Comparison of ENCODE assay signal across 1 cellular context in genomic region chr6:42141603-42142117, GRCh38.
TF ChIP-seq lines count a peak whose summit lies in the region.

No MANE protein-coding gene starts in this region.

TF ChIP-seq in HepG2, 621 proteins besides CTCF, POLR2A, EP300 and RAD21 (continued from another document and continues in another):
- TF ChIP-seq, protein P1, sequence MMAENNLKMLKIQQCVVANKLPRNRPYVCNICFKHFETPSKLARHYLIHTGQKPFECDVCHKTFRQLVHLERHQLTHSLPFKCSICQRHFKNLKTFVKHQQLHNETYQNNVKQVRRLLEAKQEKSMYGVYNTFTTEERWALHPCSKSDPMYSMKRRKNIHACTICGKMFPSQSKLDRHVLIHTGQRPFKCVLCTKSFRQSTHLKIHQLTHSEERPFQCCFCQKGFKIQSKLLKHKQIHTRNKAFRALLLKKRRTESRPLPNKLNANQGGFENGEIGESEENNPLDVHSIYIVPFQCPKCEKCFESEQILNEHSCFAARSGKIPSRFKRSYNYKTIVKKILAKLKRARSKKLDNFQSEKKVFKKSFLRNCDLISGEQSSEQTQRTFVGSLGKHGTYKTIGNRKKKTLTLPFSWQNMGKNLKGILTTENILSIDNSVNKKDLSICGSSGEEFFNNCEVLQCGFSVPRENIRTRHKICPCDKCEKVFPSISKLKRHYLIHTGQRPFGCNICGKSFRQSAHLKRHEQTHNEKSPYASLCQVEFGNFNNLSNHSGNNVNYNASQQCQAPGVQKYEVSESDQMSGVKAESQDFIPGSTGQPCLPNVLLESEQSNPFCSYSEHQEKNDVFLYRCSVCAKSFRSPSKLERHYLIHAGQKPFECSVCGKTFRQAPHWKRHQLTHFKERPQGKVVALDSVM (CRISPR knock-in tag; IDR thresholded peaks at IDR 0.05) = no peak
- TF ChIP-seq PAWR (CRISPR knock-in tag; IDR thresholded peaks at IDR 0.05; ENCODE audit: borderline replicate concordance) = no peak
- TF ChIP-seq, protein P2, sequence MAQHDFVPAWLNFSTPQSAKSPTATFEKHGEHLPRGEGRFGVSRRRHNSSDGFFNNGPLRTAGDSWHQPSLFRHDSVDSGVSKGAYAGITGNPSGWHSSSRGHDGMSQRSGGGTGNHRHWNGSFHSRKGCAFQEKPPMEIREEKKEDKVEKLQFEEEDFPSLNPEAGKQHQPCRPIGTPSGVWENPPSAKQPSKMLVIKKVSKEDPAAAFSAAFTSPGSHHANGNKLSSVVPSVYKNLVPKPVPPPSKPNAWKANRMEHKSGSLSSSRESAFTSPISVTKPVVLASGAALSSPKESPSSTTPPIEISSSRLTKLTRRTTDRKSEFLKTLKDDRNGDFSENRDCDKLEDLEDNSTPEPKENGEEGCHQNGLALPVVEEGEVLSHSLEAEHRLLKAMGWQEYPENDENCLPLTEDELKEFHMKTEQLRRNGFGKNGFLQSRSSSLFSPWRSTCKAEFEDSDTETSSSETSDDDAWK (CRISPR knock-in tag; IDR thresholded peaks at IDR 0.05) = no peak
- no peak for TF ChIP-seq SP5 (CRISPR knock-in tag; IDR thresholded peaks at IDR 0.05; ENCODE audit: borderline replicate concordance, low read depth)
- no peak for TF ChIP-seq ZNF75D (CRISPR knock-in tag; IDR thresholded peaks at IDR 0.05; ENCODE audit: borderline replicate concordance)
- TF ChIP-seq ZNF678 (CRISPR knock-in tag; IDR thresholded peaks at IDR 0.05) = no peak
- TF ChIP-seq XBP1 (CRISPR knock-in tag; IDR thresholded peaks at IDR 0.05) = no peak
- TF ChIP-seq SCMH1 (CRISPR knock-in tag; IDR thresholded peaks at IDR 0.05; ENCODE audit: borderline replicate concordance) = no peak
- TF ChIP-seq GABPA (IDR thresholded peaks at IDR 0.05; ENCODE audit: low read depth, low read length) = no peak
- TF ChIP-seq GABPA (CRISPR knock-in tag; IDR thresholded peaks at IDR 0.05; ENCODE audit: low read depth) = no peak
- TF ChIP-seq HNRNPH1 (optimal IDR thresholded peaks at IDR 0.05; ENCODE audit: low read depth, low read length) = no peak
- no peak for TF ChIP-seq BRCA1 (CRISPR knock-in tag; IDR thresholded peaks at IDR 0.05)
- no peak for TF ChIP-seq SOX6 (IDR thresholded peaks at IDR 0.05)
- no peak for TF ChIP-seq SOX6 (CRISPR knock-in tag; IDR thresholded peaks at IDR 0.05)
- TF ChIP-seq ZNF772 (CRISPR knock-in tag; IDR thresholded peaks at IDR 0.05) = no peak
- no peak for TF ChIP-seq HDAC6 (IDR thresholded peaks at IDR 0.05; ENCODE audit: low read depth, low read length)
- TF ChIP-seq DBP (CRISPR knock-in tag; IDR thresholded peaks at IDR 0.05; ENCODE audit: not compliant biosample characterization) = no peak
- TF ChIP-seq HOXA5 (CRISPR knock-in tag; IDR thresholded peaks at IDR 0.05) = no peak
- peak; percentile 77 for TF ChIP-seq ZNF687 (CRISPR knock-in tag; IDR thresholded peaks at IDR 0.05)
- TF ChIP-seq NPAS2 (CRISPR knock-in tag; IDR thresholded peaks at IDR 0.05; ENCODE audit: borderline replicate concordance) = no peak
- TF ChIP-seq TMF1 (CRISPR knock-in tag; IDR thresholded peaks at IDR 0.05; ENCODE audit: low read depth) = no peak
- no peak for TF ChIP-seq ZNF275 (CRISPR knock-in tag; IDR thresholded peaks at IDR 0.05; ENCODE audit: borderline replicate concordance)
- TF ChIP-seq ELF1 (CRISPR knock-in tag; IDR thresholded peaks at IDR 0.05) = no peak
- TF ChIP-seq, protein P3, sequence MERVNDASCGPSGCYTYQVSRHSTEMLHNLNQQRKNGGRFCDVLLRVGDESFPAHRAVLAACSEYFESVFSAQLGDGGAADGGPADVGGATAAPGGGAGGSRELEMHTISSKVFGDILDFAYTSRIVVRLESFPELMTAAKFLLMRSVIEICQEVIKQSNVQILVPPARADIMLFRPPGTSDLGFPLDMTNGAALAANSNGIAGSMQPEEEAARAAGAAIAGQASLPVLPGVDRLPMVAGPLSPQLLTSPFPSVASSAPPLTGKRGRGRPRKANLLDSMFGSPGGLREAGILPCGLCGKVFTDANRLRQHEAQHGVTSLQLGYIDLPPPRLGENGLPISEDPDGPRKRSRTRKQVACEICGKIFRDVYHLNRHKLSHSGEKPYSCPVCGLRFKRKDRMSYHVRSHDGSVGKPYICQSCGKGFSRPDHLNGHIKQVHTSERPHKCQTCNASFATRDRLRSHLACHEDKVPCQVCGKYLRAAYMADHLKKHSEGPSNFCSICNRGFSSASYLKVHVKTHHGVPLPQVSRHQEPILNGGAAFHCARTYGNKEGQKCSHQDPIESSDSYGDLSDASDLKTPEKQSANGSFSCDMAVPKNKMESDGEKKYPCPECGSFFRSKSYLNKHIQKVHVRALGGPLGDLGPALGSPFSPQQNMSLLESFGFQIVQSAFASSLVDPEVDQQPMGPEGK (CRISPR knock-in tag; IDR thresholded peaks at IDR 0.05) = peak; percentile 61; the same call in 1 of the 2 replicates
- TF ChIP-seq ZNF652 (CRISPR knock-in tag; IDR thresholded peaks at IDR 0.05; ENCODE audit: borderline replicate concordance, low read depth) = no peak
- TF ChIP-seq ZBTB34 (CRISPR knock-in tag; IDR thresholded peaks at IDR 0.05) = no peak
- TF ChIP-seq RBM22 (optimal IDR thresholded peaks at IDR 0.05; ENCODE audit: low read length) = no peak
- no peak for TF ChIP-seq ATRX (CRISPR knock-in tag; IDR thresholded peaks at IDR 0.05; ENCODE audit: borderline replicate concordance)
- no peak for TF ChIP-seq MTA3 (CRISPR knock-in tag; IDR thresholded peaks at IDR 0.05)
- no peak; the same call in 1 of the 2 replicates for TF ChIP-seq ZNF547 (CRISPR knock-in tag; IDR thresholded peaks at IDR 0.05)
- TF ChIP-seq STAT6 (CRISPR knock-in tag; IDR thresholded peaks at IDR 0.05; ENCODE audit: borderline replicate concordance) = no peak
- TF ChIP-seq, protein P4, sequence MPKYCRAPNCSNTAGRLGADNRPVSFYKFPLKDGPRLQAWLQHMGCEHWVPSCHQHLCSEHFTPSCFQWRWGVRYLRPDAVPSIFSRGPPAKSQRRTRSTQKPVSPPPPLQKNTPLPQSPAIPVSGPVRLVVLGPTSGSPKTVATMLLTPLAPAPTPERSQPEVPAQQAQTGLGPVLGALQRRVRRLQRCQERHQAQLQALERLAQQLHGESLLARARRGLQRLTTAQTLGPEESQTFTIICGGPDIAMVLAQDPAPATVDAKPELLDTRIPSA (CRISPR knock-in tag; IDR thresholded peaks at IDR 0.05; ENCODE audit: borderline replicate concordance) = no peak
- TF ChIP-seq, protein P5, sequence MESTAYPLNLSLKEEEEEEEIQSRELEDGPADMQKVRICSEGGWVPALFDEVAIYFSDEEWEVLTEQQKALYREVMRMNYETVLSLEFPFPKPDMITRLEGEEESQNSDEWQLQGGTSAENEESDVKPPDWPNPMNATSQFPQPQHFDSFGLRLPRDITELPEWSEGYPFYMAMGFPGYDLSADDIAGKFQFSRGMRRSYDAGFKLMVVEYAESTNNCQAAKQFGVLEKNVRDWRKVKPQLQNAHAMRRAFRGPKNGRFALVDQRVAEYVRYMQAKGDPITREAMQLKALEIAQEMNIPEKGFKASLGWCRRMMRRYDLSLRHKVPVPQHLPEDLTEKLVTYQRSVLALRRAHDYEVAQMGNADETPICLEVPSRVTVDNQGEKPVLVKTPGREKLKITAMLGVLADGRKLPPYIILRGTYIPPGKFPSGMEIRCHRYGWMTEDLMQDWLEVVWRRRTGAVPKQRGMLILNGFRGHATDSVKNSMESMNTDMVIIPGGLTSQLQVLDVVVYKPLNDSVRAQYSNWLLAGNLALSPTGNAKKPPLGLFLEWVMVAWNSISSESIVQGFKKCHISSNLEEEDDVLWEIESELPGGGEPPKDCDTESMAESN (CRISPR knock-in tag; conservative IDR thresholded peaks at IDR 0.05) = no peak
- TF ChIP-seq CREBL2 (CRISPR knock-in tag; IDR thresholded peaks at IDR 0.05; ENCODE audit: borderline replicate concordance) = no peak
- no peak for TF ChIP-seq HMG20B (CRISPR knock-in tag; conservative IDR thresholded peaks at IDR 0.05)
- no peak for TF ChIP-seq ZNF337 (CRISPR knock-in tag; IDR thresholded peaks at IDR 0.05; ENCODE audit: borderline replicate concordance, low read depth)
- TF ChIP-seq ZBTB46 (CRISPR knock-in tag; IDR thresholded peaks at IDR 0.05; ENCODE audit: borderline replicate concordance) = no peak
